Comparison of ENCODE assay signal across 10 cellular contexts in the genomic region with DNA sequence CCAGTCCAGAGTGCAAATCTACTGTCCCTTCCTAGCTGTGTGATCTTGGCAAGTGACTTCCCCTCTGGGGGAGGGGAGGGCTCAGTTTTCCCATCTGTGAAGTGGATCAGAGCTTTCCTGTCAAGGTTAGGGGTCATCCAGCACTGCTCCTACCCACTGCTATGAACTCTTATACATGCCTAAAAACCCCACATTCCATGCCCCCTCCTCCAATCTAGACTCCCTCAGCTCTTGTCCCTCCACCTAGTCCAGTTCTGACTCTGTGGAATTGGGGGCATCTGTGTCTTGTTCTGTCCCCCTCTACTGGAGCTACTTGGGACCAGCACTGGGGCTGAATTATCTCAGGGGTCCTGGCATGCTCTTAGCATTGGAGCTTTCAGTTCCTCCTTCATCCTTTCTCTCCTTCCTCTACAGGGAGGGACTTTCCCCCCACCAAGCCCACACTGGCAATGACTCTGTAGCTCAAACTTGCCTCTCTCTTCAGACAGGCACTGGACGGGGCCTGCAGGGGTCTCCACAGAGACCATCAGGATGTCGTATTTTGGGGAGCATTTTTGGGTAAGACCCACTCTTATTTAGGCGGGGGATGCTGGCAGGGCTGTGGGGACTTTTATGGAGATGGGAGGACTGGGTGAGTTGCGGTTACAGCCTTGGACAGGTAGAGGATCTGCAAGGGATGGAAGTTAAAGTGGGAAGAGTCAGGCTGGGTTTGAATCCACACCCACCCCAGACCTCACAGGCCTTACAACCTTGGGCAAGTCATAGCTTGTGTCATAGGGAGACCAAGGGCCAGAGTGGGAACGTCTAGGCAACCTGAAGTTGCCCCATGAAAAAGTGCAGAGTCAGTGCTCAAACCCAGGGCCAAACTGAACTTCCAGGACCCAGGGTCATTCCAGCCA. TPM values are rescaled to one million over a fixed set of nuclear protein-coding genes. Genes with fewer than 3 reads are reported as not detected.
A peak's percentile ranks its signal among the peaks of the same experiment; 100 is the strongest.
DNase-seq lines count a peak whose midpoint lies in the region; ATAC-seq, FAIRE-seq and TF ChIP-seq lines count a peak whose summit lies in the region.
"Had no signal": no experiment of that assay in that cellular context is flagged by ENCODE, and none has a peak within 500 bp of the region (broad histone marks: within the 10 kb centered on the region; RNA-seq: fewer than 3 reads in every experiment).

No MANE protein-coding gene starts in this region.

- 0 out of 5 replicates have a peak, but pooled peaks of 1 of the 2 experiments have one; percentile 13 for TF ChIP-seq EP300 in A549 (IDR thresholded peaks at IDR 0.05)

- no peak for FAIRE-seq in A549 (lab: Jason Lieb, UNC)

- TF ChIP-seq POLR2A in A549 (IDR thresholded peaks at IDR 0.05; ENCODE audit: low read length): no peak

- H3K27me3 Mint-ChIP-seq in activated naive CD8-positive, alpha-beta T cell: no peaks in the 10 kb centered on the region

- POLR2A ChIA-PET in A549 (lab: Yijun Ruan, JAX): interaction anchor here (0.5 to 1.2 kb wide), 2 partner anchors 75 to 105 kb away, joined by 3 to 8 read pairs; partner anchors contain the start of gene RPL18A

- peaks cover 9% of the 10 kb centered on the region for H3K36me3 Mint-ChIP-seq in activated naive CD8-positive, alpha-beta T cell

- DNase-seq in A549 (ENCODE audit: low read depth in 1 of 2, low spot score in 1 of 2) (peak in 1 of 2 experiments; percentile 65), HCEC 1CT (no peak), NCI-H2081 treated with DMSO at 0.1 percent for 48 hours (lab: John Stamatoyannopoulos, UW) (no peak)
- no peak for DNase-seq in stimulated activated CD8-positive, alpha-beta memory T cell treated with anti-CD3 and anti-CD28 coated beads, Interleukin-4, amount 100 ng/mL, for 48 hours
- DNase-seq: Caco-2, mesendoderm had no signal

- peak overlapping the region; percentile 60 to 91 for H3K27ac ChIP-seq in A549

- no peaks in the 10 kb centered on the region for H3K9me3 ChIP-seq in A549
- H3K9me3 ChIP-seq: Caco-2 had no signal

- CTCF ChIA-PET in A549 (lab: Yijun Ruan, JAX): interaction anchor here (0.6 to 5.9 kb wide), 4 partner anchors 11 to 181 kb away, joined by 3 to 29 read pairs (median 4); no protein-coding TSS in a partner anchor

- no peak overlapping the region for H3K4me3 Mint-ChIP-seq in activated naive CD8-positive, alpha-beta T cell

- peaks cover 50% of the 10 kb centered on the region for H3K4me1 Mint-ChIP-seq in activated naive CD8-positive, alpha-beta T cell (ENCODE audit: low read depth)

- H3K4me1 ChIP-seq in A549: peaks cover 34% of the 10 kb centered on the region
- H3K4me1 ChIP-seq: Caco-2 had no signal

- WGBS in A549 (ENCODE audit: missing lambda C conversion rate): 43% methylated on average over 5 of the region's 5 CpGs

- no peaks in the 10 kb centered on the region for H3K9me3 Mint-ChIP-seq in activated naive CD8-positive, alpha-beta T cell (ENCODE audit: low read depth)

- H3K4me3 ChIP-seq in A549: no peak overlapping the region

- H3K27ac Mint-ChIP-seq in activated naive CD8-positive, alpha-beta T cell: peak overlapping the region; percentile 56

- TF ChIP-seq RAD21 in A549 (conservative IDR thresholded peaks at IDR 0.05 in 1 of 2, IDR thresholded peaks at IDR 0.05 in 1 of 2): no peak

- peak; percentile 30 to 57; a peak in 5 of 6 replicates for ATAC-seq in A549
- ATAC-seq in GM18868 (IDR thresholded peaks at IDR 0.05; ENCODE audit: unreplicated experiment): peak; percentile 64
- ATAC-seq in HG03159 (IDR thresholded peaks at IDR 0.05; ENCODE audit: unreplicated experiment): peak; percentile 48
- no peak for ATAC-seq in GM19455 (IDR thresholded peaks at IDR 0.05; ENCODE audit: unreplicated experiment)

- peak overlapping the region; percentile 45 for H3K4me2 ChIP-seq in A549

- TF ChIP-seq CTCF in A549 (IDR thresholded peaks at IDR 0.05): no peak

TF ChIP-seq in A549, 52 proteins besides CTCF, POLR2A, EP300 and RAD21:
- TF ChIP-seq ZFP36 (IDR thresholded peaks at IDR 0.05; ENCODE audit: borderline replicate concordance, partially characterized antibody) (no peak), CHD4 (IDR thresholded peaks at IDR 0.05; ENCODE audit: borderline replicate concordance) (no peak), CEBPB (IDR thresholded peaks at IDR 0.05) (no peak), RARB (CRISPR knock-in tag; IDR thresholded peaks at IDR 0.05) (no peak), JUN (IDR thresholded peaks at IDR 0.05) (no peak), ZNF302 (CRISPR knock-in tag; IDR thresholded peaks at IDR 0.05) (no peak), MAFK (IDR thresholded peaks at IDR 0.05; ENCODE audit: partially characterized antibody) (peak; percentile 79), FOSL2 (IDR thresholded peaks at IDR 0.05) (no peak), FOSL2 (CRISPR knock-in tag; IDR thresholded peaks at IDR 0.05) (0 out of 2 replicates have a peak, but pooled peaks have one; percentile 11)

RNA-seq across cellular contexts. Expression of gene FCHO1, which starts 3.6 kb away (rescaled TPM):
- 1.7 and 2.2 TPM in 2 replicates for polyA plus RNA-seq in A549 (2011; rRNA removed)
- 4.2 and 6.1 TPM in 2 replicates for polyA plus RNA-seq in A549 (2012; cell fraction: cytosol; rRNA removed)
- 9.9 and 11.3 TPM in 2 replicates for polyA plus RNA-seq in A549 (2012; cell fraction: nucleus; rRNA removed)
- polyA plus RNA-seq in A549 (2017; fragmentation: RNase III; extraction: RNeasy Plus Mini Kit Qiagen cat#74134 plus additional on column Dnase treatment): 13.1 to 14.3 TPM (median 13.6 TPM) in 3 replicates
- polyA minus RNA-seq in A549 (2011; rRNA and poly(A)+ RNA removed): 3.3 and 4.6 TPM in 2 replicates

RNA-seq across cellular contexts. Expression of gene MAP1S, which starts 35.6 kb away (rescaled TPM):
- polyA plus RNA-seq in A549 (2011; rRNA removed) (8.3 and 10.6 TPM in 2 replicates), A549 (2017; fragmentation: RNase III; extraction: RNeasy Plus Mini Kit Qiagen cat#74134 plus additional on column Dnase treatment) (23.2 to 26.9 TPM (median 26.4 TPM) in 3 replicates)
- 29.2 and 30.3 TPM in 2 replicates for polyA plus RNA-seq in A549 (2012; cell fraction: cytosol; rRNA removed)
- 56.0 and 85.3 TPM in 2 replicates for polyA plus RNA-seq in A549 (2012; cell fraction: nucleus; rRNA removed)
- polyA minus RNA-seq in A549 (2011; rRNA and poly(A)+ RNA removed): 19.2 and 23.6 TPM in 2 replicates

RNA-seq across cellular contexts. Expression of gene B3GNT3, which starts 40.1 kb away (rescaled TPM):
- polyA plus RNA-seq in A549 (2011; rRNA removed) (2.7 and 4.8 TPM in 2 replicates), A549 (2017; fragmentation: RNase III; extraction: RNeasy Plus Mini Kit Qiagen cat#74134 plus additional on column Dnase treatment) (1.6 to 2.4 TPM (median 1.8 TPM) in 3 replicates)
- 0.61 and 0.80 TPM in 2 replicates for polyA plus RNA-seq in A549 (2012; cell fraction: cytosol; rRNA removed)
- 2.0 and 2.8 TPM in 2 replicates for polyA plus RNA-seq in A549 (2012; cell fraction: nucleus; rRNA removed)
- 3.0 and 3.3 TPM in 2 replicates for polyA minus RNA-seq in A549 (2011; rRNA and poly(A)+ RNA removed)
